Comparison of ENCODE assay signal across 8 cellular contexts in the genomic region with DNA sequence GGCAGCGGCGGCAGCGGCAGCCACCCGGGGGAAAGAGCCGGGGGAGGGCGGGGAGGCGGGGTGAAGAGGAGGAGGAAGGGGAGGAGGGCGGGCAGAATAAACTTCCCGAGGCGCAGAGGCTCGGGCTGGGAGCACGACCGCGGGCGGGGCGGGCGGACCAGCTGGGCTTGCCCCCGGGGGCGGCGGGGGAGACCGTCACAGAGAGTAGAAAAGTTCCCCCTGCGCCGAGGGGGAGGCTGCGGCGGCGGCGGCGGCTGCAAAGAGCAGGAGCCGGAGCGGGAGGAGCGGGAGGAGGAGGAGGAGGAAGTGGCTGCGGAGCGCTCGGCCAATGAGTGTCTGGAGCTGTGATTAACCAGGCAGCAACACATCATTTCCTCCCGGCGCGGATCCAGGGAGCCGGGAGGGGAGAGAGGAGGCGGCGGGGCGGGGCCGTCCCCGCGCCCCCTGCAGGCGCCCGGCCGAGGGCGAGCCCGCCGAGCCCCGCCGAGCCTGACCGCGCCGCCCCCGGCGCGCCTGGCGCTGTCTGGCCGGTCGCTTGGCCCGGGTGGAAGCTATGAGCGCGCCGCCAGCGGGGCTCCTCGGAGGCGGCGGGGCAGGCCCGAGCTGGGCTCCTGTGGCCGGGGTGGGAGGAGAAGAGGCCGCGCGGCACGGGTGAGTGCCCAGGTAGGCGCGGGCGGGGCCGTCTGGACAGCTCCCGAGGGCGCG. TPM values are rescaled to one million over a fixed set of nuclear protein-coding genes. Genes with fewer than 3 reads are reported as not detected.
DNase-seq lines count a peak whose midpoint lies in the region; ATAC-seq lines count a peak whose summit lies in the region.

A gene (minus strand): TSS at position 265 of the 705 bp plus-strand sequence. CDS start 76,837 bp downstream, outside the sequence.

- peak within 1 kb of the TSS; percentile 62 for H3K9ac ChIP-seq in HUES64 (ENCODE audit: low read depth, low read length)

- H3K9me3 ChIP-seq in HUES64 (ENCODE audit: insufficient read depth, low read depth, low read length) (no peaks in the 10 kb centered on the region), mononuclear cell (ENCODE audit: low read depth, low read length) (no peaks in the 10 kb centered on the region)

- H3K4me1 ChIP-seq in HUES64 (ENCODE audit: insufficient read depth, low read length) (peaks cover 18% of the 10 kb centered on the region), mononuclear cell (ENCODE audit: insufficient read depth, low read length) (peaks cover 27% of the 10 kb centered on the region)

- DNase-seq in D341Med (ENCODE audit: low spot score) = peak; percentile 93
- peak; percentile 54 for DNase-seq in OCI-M2 (lab: John Stamatoyannopoulos, UW; ENCODE audit: unreplicated experiment)
- DNase-seq in activated T-cell treated with anti-CD3 and anti-CD28 coated beads for 48 hours (ENCODE audit: low read depth) = peak; percentile 83
- DNase-seq in epithelial cell of prostate (ENCODE audit: low read depth, low spot score) = peak; percentile 89
- DNase-seq in stimulated activated CD8-positive, alpha-beta memory T cell treated with anti-CD3 and anti-CD28 coated beads, Interleukin-2, amount 100 ng/mL, for 48 hours (ENCODE audit: low read depth in 2 of 2) = peak; percentile 74 to 79

- H3K27me3 ChIP-seq in HUES64 (ENCODE audit: insufficient read depth, low read length) (peaks cover 10% of the 10 kb centered on the region), mononuclear cell (ENCODE audit: insufficient read depth, low read length) (no peaks in the 10 kb centered on the region)

- H3K27ac ChIP-seq in HUES64 (ENCODE audit: low read depth, low read length) (peak within 1 kb of the TSS; percentile 82), epithelial cell of prostate (peak within 1 kb of the TSS; percentile 90)

- under 1% methylated on average over 82 of the region's 82 CpGs for WGBS in HUES64

- H3K4me3 ChIP-seq in HUES64 (ENCODE audit: low read length) (peak within 1 kb of the TSS; percentile 67), mononuclear cell (ENCODE audit: low read length) (peak within 1 kb of the TSS; percentile 56)

- ATAC-seq in GM21515 (IDR thresholded peaks at IDR 0.05; ENCODE audit: unreplicated experiment) = peak; percentile 91

- H3K36me3 ChIP-seq in HUES64 (ENCODE audit: insufficient read depth, low read length) = no peaks in the 10 kb centered on the region

RNA-seq across cellular contexts. Expression of the gene that starts here (rescaled TPM):
- polyA plus RNA-seq in HUES64 (2013, experiment 1 of 2) = 12.0 TPM
- 10.9 TPM for polyA plus RNA-seq in HUES64 (2013, experiment 2 of 2)
- 8.1 TPM for total RNA-seq in mononuclear cell

Comparison
In these comparisons a context has a peak if more than half of its experiments do, and no peak if none do; other contexts are left out.
1. Peak in every context shown above with its lines: DNase-seq, ATAC-seq, H3K4me3 ChIP-seq and H3K27ac ChIP-seq.